ENCODE assay signal across 8 cellular contexts in genomic region chr14:24296341-24297157, GRCh38. TPM values are rescaled to one million over a fixed set of nuclear protein-coding genes. Genes with fewer than 3 reads are reported as not detected.
A peak's percentile ranks its signal among the peaks of the same experiment; 100 is the strongest.
DNase-seq lines count a peak whose midpoint lies in the region; ATAC-seq, FAIRE-seq and TF ChIP-seq lines count a peak whose summit lies in the region.

No MANE protein-coding gene starts in this region.

- CTCF ChIA-PET in A549 (lab: Yijun Ruan, JAX) = interaction anchor here (0.7 to 46.6 kb wide), 25 partner anchors 14 to 242 kb away, joined by 3 to 1142 read pairs (median 5); partner anchors contain the start of genes CBLN3, CHMP4A, CIDEB and GMPR2

- POLR2A ChIA-PET in A549 (lab: Yijun Ruan, JAX) = interaction anchor here (1.4 to 1.9 kb wide), 2 partner anchors 54 to 134 kb away, joined by 4 to 27 read pairs; partner anchors contain the start of genes KHNYN and TINF2

- no peaks in the 10 kb centered on the region for H3K27me3 ChIP-seq in lung (ENCODE audit: control insufficient read depth, insufficient read depth)

- DNase-seq in A549 (ENCODE audit: low read depth in 1 of 2, low spot score in 1 of 2) (peak; percentile 77 to 87), NCI-H2227 (lab: John Stamatoyannopoulos, UW; ENCODE audit: unreplicated experiment) (peak; percentile 71), dedifferentiated amniotic fluid mesenchymal stem cell (ENCODE audit: extremely low spot score) (peak; percentile 88), lung (ENCODE audit: low spot score) (peak; percentile 71)
- peak; percentile 83 for DNase-seq in activated CD4-positive, alpha-beta T cell treated with anti-CD3 and anti-CD28 coated beads for 48 hours
- peak; percentile 26 to 63 for DNase-seq in stimulated activated CD8-positive, alpha-beta memory T cell treated with anti-CD3 and anti-CD28 coated beads, Interleukin-15, amount 100 ng/mL, for 4 hours (ENCODE audit: low read depth in 2 of 2)

- 61% methylated on average over 12 of the region's 12 CpGs for WGBS in A549 (ENCODE audit: missing lambda C conversion rate)
- 68 to 76% methylated on average over 12 of the region's 12 CpGs for WGBS in lung, 2 donors

- H3K9me3 ChIP-seq in A549 = no peaks in the 10 kb centered on the region
- H3K9me3 ChIP-seq in lung (ENCODE audit: control insufficient read depth in 2 of 2, insufficient read depth in 1 of 2, low read length in 1 of 2) = no peaks in the 10 kb centered on the region

- no peak for TF ChIP-seq EP300 in A549 (IDR thresholded peaks at IDR 0.05)

- no peak overlapping the region for H3K4me3 ChIP-seq in A549
- no peak overlapping the region for H3K4me3 ChIP-seq in lung

- H3K36me3 ChIP-seq in lung (ENCODE audit: control insufficient read depth in 2 of 2, insufficient read depth in 2 of 2, low read length in 2 of 2) = peaks cover 0 to 15% of the 10 kb centered on the region in 2 donors

- TF ChIP-seq CTCF in A549 (IDR thresholded peaks at IDR 0.05) = peak; percentile 79
- peak; percentile 67 for TF ChIP-seq CTCF in lung (IDR thresholded peaks at IDR 0.05; ENCODE audit: control extremely low read depth, extremely low read depth)

- TF ChIP-seq RAD21 in A549 (conservative IDR thresholded peaks at IDR 0.05 in 1 of 2, IDR thresholded peaks at IDR 0.05 in 1 of 2) = peak; percentile 69 to 80

- no peak for FAIRE-seq in A549 (lab: Jason Lieb, UNC)

- H3K27ac ChIP-seq in A549 = no peak overlapping the region
- H3K27ac ChIP-seq in lung (ENCODE audit: low read depth in 1 of 2, low read length in 1 of 2) = peak overlapping the region in 1 of 2 donors; percentile 57

- H3K4me1 ChIP-seq in A549 = peaks cover 15% of the 10 kb centered on the region; the same call in 2 of the 3 replicates
- peaks cover 4 to 13% of the 10 kb centered on the region in 2 donors for H3K4me1 ChIP-seq in lung (ENCODE audit: control insufficient read depth in 2 of 2, insufficient read depth in 2 of 2, low read length in 2 of 2)

- H3K4me2 ChIP-seq in A549 = no peak overlapping the region

- ATAC-seq in A549 (peak; percentile 75 to 80), GM18498 (IDR thresholded peaks at IDR 0.05; ENCODE audit: unreplicated experiment) (peak; percentile 48), HG03103 (IDR thresholded peaks at IDR 0.05; ENCODE audit: low read depth, unreplicated experiment) (peak; percentile 55), lung (ENCODE audit: insufficient read depth, low FRiP score) (peak; percentile 56)

- no peak for TF ChIP-seq POLR2A in A549 (IDR thresholded peaks at IDR 0.05; ENCODE audit: low read length)

TF ChIP-seq in A549, 52 proteins besides CTCF, POLR2A, EP300 and RAD21:
- TF ChIP-seq FOXS1 (CRISPR knock-in tag; IDR thresholded peaks at IDR 0.05) (no peak), CHD2 (IDR thresholded peaks at IDR 0.05; ENCODE audit: low read length, partially characterized antibody) (no peak), RNF2 (IDR thresholded peaks at IDR 0.05; ENCODE audit: borderline replicate concordance, low read depth) (no peak), SMC3 (IDR thresholded peaks at IDR 0.05) (peak; percentile 74), FOSL2 (IDR thresholded peaks at IDR 0.05) (no peak), FOSL2 (CRISPR knock-in tag; IDR thresholded peaks at IDR 0.05) (peak; percentile 12; the same call in 1 of the 2 replicates), CHD4 (IDR thresholded peaks at IDR 0.05; ENCODE audit: borderline replicate concordance) (no peak), HES2 (IDR thresholded peaks at IDR 0.05) (no peak), MAZ (IDR thresholded peaks at IDR 0.05; ENCODE audit: borderline replicate concordance, low read depth, low read length) (no peak)

RNA-seq across cellular contexts. Expression of gene DHRS1, which starts 3.0 kb away (rescaled TPM):
- polyA plus RNA-seq in A549 (2011; rRNA removed) = 17.4 and 17.9 TPM in 2 replicates
- 19.2 and 19.4 TPM in 2 replicates for polyA plus RNA-seq in A549 (2012; cell fraction: cytosol; rRNA removed)
- polyA plus RNA-seq in A549 (2012; cell fraction: nucleus; rRNA removed) = 49.2 and 72.1 TPM in 2 replicates
- polyA plus RNA-seq in A549 (2017; fragmentation: RNase III; extraction: RNeasy Plus Mini Kit Qiagen cat#74134 plus additional on column Dnase treatment) = 13.8 to 15.2 TPM (median 15.1 TPM) in 3 replicates
- polyA minus RNA-seq in A549 (2011; rRNA and poly(A)+ RNA removed) = 14.9 and 17.5 TPM in 2 replicates
- 10 to 100 TPM; 20.8 to 24.0 TPM for total RNA-seq in lung
- 10 to 100 TPM; 20.6 to 27.8 TPM for polyA plus RNA-seq in lung

RNA-seq across cellular contexts. Expression of gene NOP9, which starts 3.1 kb away (rescaled TPM):
- 16.5 and 23.6 TPM in 2 replicates for polyA plus RNA-seq in A549 (2011; rRNA removed)
- polyA plus RNA-seq in A549 (2012; cell fraction: cytosol; rRNA removed) = 9.3 and 11.6 TPM in 2 replicates
- polyA plus RNA-seq in A549 (2012; cell fraction: nucleus; rRNA removed) = 52.4 and 55.3 TPM in 2 replicates
- 23.0 to 24.5 TPM (median 24.2 TPM) in 3 replicates for polyA plus RNA-seq in A549 (2017; fragmentation: RNase III; extraction: RNeasy Plus Mini Kit Qiagen cat#74134 plus additional on column Dnase treatment)
- 45.7 and 46.9 TPM in 2 replicates for polyA minus RNA-seq in A549 (2011; rRNA and poly(A)+ RNA removed)
- 10 to 100 TPM; 14.1 to 25.9 TPM for total RNA-seq in lung
- 10 to 100 TPM; 12.1 to 13.5 TPM for polyA plus RNA-seq in lung

RNA-seq across cellular contexts. Expression of gene CIDEB, which starts 11.2 kb away (rescaled TPM):
- 0.31 and 0.32 TPM in 2 replicates for polyA plus RNA-seq in A549 (2011; rRNA removed)
- 0.13 and 0.14 TPM in 2 replicates for polyA plus RNA-seq in A549 (2012; cell fraction: cytosol; rRNA removed)
- 0.16 and 0.28 TPM in 2 replicates for polyA plus RNA-seq in A549 (2012; cell fraction: nucleus; rRNA removed)
- 0.33 to 0.99 TPM (median 0.79 TPM) in 3 replicates for polyA plus RNA-seq in A549 (2017; fragmentation: RNase III; extraction: RNeasy Plus Mini Kit Qiagen cat#74134 plus additional on column Dnase treatment)
- polyA minus RNA-seq in A549 (2011; rRNA and poly(A)+ RNA removed) = 0.39 and 0.79 TPM in 2 replicates
- 10 to 100 TPM in 1 of 2 donors, 1 to 10 TPM in 1; 9.6 to 18.8 TPM for total RNA-seq in lung
- 10 to 100 TPM in 1 of 2 donors, 1 to 10 TPM in 1; 8.3 to 19.7 TPM for polyA plus RNA-seq in lung

RNA-seq across cellular contexts. Expression of gene LTB4R2, which starts 13.4 kb away (rescaled TPM):
- polyA plus RNA-seq in A549 (2011; rRNA removed) (5.8 and 7.6 TPM in 2 replicates), A549 (2017; fragmentation: RNase III; extraction: RNeasy Plus Mini Kit Qiagen cat#74134 plus additional on column Dnase treatment) (8.4 to 9.9 TPM (median 8.6 TPM) in 3 replicates), lung (1 to 10 TPM; 1.8 to 5.5 TPM)
- 5.6 and 7.9 TPM in 2 replicates for polyA plus RNA-seq in A549 (2012; cell fraction: cytosol; rRNA removed)
- polyA plus RNA-seq in A549 (2012; cell fraction: nucleus; rRNA removed) = 91.2 and 171 TPM in 2 replicates
- 8.7 and 8.8 TPM in 2 replicates for polyA minus RNA-seq in A549 (2011; rRNA and poly(A)+ RNA removed)
- 10 to 100 TPM in 1 of 2 donors, 1 to 10 TPM in 1; 5.8 to 14.0 TPM for total RNA-seq in lung

RNA-seq across cellular contexts. Expression of gene LTB4R, which starts 14.8 kb away (rescaled TPM):
- polyA plus RNA-seq in A549 (2011; rRNA removed) (10.2 and 13.2 TPM in 2 replicates), A549 (2017; fragmentation: RNase III; extraction: RNeasy Plus Mini Kit Qiagen cat#74134 plus additional on column Dnase treatment) (8.3 to 9.4 TPM (median 8.3 TPM) in 3 replicates), lung (10 to 100 TPM in 1 of 2 donors, 1 to 10 TPM in 1; 7.3 to 47.0 TPM)
- polyA plus RNA-seq in A549 (2012; cell fraction: cytosol; rRNA removed) = 10.1 and 10.9 TPM in 2 replicates
- polyA plus RNA-seq in A549 (2012; cell fraction: nucleus; rRNA removed) = 209 and 247 TPM in 2 replicates
- polyA minus RNA-seq in A549 (2011; rRNA and poly(A)+ RNA removed) = 8.1 and 10.4 TPM in 2 replicates
- 10 to 100 TPM in 1 of 2 donors, 1 to 10 TPM in 1; 4.4 to 14.8 TPM for total RNA-seq in lung

Comparison
In these comparisons a context has a peak if more than half of its experiments do, and no peak if none do; other contexts are left out.
1. RNA of gene CIDEB, which starts 11.2 kb away (polyA plus RNA-seq): 8.3 to 19.7 TPM in lung; 0.13 to 0.99 TPM in A549; every median in the first group is over 4 times any median in the second.
2. Peak in every context shown above with its lines, with median percentiles within 50 percentile points of each other: ATAC-seq and DNase-seq.